Comparison of ENCODE assay signal across 7 cellular contexts in the genomic region with DNA sequence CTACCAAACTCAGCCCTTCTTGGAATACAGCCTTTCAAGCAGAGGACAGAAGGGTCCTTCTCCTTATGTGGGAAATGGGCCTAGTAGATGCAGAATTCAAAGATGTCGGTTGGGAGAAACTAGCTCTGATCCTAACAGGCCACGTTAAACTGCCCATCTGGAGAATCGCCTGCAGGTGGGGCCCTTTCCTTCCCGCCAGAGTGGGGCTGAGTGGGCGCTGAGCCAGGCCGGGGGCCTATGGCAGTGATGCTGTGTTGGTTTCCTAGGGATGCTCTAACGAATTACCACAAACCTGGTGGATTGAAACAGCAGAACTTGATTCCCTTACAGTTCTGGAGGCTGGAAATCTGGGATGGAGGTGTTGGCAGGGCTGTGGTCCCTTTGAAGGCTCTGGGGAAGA. TPM values are rescaled to one million over a fixed set of nuclear protein-coding genes. Genes with fewer than 3 reads are reported as not detected.
DNase-seq lines count a peak whose midpoint lies in the region; ATAC-seq, FAIRE-seq and TF ChIP-seq lines count a peak whose summit lies in the region.

No MANE protein-coding gene starts in this region.

- RAD21 ChIA-PET in GM12878 (lab: Charles Lee; ENCODE audit: unreplicated experiment): interaction anchor here (0.8 to 1.5 kb wide), 3 partner anchors 32 to 219 kb away, joined by 3 to 6 read pairs (median 3); no protein-coding TSS in a partner anchor

- no peaks in the 10 kb centered on the region for H3K36me3 ChIP-seq in GM12878 (ENCODE audit: control insufficient read depth in 2 of 2, insufficient read depth in 2 of 2, low read length in 1 of 2)
- H3K36me3 ChIP-seq in neural progenitor cell: no peaks in the 10 kb centered on the region
- H3K36me3 ChIP-seq in esophagus squamous epithelium: peaks cover 8 to 79% (median 18%) of the 10 kb centered on the region in 3 donors
- H3K36me3 ChIP-seq in stomach: peaks cover 26 to 69% (median 52%) of the 10 kb centered on the region in 4 donors

- no peak overlapping the region for H3K4me3 Mint-ChIP-seq in neural progenitor cell

- H3K4me1 Mint-ChIP-seq in neural progenitor cell: peaks cover 22% of the 10 kb centered on the region

- DNase-seq in GM03348 (ENCODE audit: low spot score): peak; percentile 9
- DNase-seq in NB4 (ENCODE audit: low read depth): peak; percentile 59
- DNase-seq in GM12878 (ENCODE audit: low read depth, low spot score): no peak
- peak; percentile 69 for DNase-seq in neural progenitor cell (ENCODE audit: low spot score)
- DNase-seq in esophagus squamous epithelium (lab: John Stamatoyannopoulos, UW): no peak
- no peak for DNase-seq in stimulated activated CD4-positive, alpha-beta T cell treated with anti-CD3 and anti-CD28 coated beads, Interleukin-4, amount 100 ng/mL, for 1 hour
- no peak for DNase-seq in stomach

- in situ Hi-C loops in GM12878 (cut with MboI): no loop called here

- TSS peak; percentile 48 for BruUV-seq in GM12878 (replicated peaks; lab: Mats Ljungman, UMichigan)

- H2AFZ ChIP-seq in GM12878 (ENCODE audit: control insufficient read depth, low read depth, low read length) (no peak overlapping the region), neural progenitor cell (replicated peaks) (peak overlapping the region; percentile 12)

- CTCF ChIA-PET in GM12878 (lab: Yijun Ruan, JAX): interaction anchor here (0.7 to 1.8 kb wide), 6 partner anchors 9 to 219 kb away, joined by 3 to 9 read pairs (median 3); a partner anchor contains a TSS

- intact Hi-C loops in GM12878 (cut with micrococcal nuclease; ENCODE audit: unreplicated experiment) (no loop called here), esophagus squamous epithelium (cut with DNase I) (no loop called here), stomach (cut with DNase I; ENCODE audit: low total_unique reads) (no loop called here)

- H3K4me1 ChIP-seq in GM12878 (ENCODE audit: control insufficient read depth, insufficient read depth, low read length): peaks cover 6% of the 10 kb centered on the region; the same call in 1 of the 2 replicates
- H3K4me1 ChIP-seq in neural progenitor cell: peaks cover 10% of the 10 kb centered on the region
- H3K4me1 ChIP-seq in esophagus squamous epithelium: peaks cover 0 to 22% (median 6%) of the 10 kb centered on the region in 3 donors
- H3K4me1 ChIP-seq in stomach: peaks cover 0 to 8% (median 0%) of the 10 kb centered on the region in 4 donors

- no peak for TF ChIP-seq POLR2A in NB4 (IDR thresholded peaks at IDR 0.05; ENCODE audit: extremely low read depth, insufficient read length)
- no peak for TF ChIP-seq POLR2A in GM12878 (IDR thresholded peaks at IDR 0.05; ENCODE audit: low read depth, low read length)
- no peak for TF ChIP-seq POLR2A in esophagus squamous epithelium (IDR thresholded peaks at IDR 0.05)
- TF ChIP-seq POLR2A in stomach (IDR thresholded peaks at IDR 0.05): no peak

- H3K9me3 ChIP-seq in GM12878 (replicated peaks; ENCODE audit: control insufficient read depth, insufficient read depth, low read length) (no peaks in the 10 kb centered on the region), neural progenitor cell (ENCODE audit: low read depth) (no peaks in the 10 kb centered on the region), esophagus squamous epithelium (no peaks in the 10 kb centered on the region), stomach (no peaks in the 10 kb centered on the region)

- H3K4me3 ChIP-seq in NB4 (ENCODE audit: low read depth, low read length): no peak overlapping the region
- no peak overlapping the region for H3K4me3 ChIP-seq in GM12878
- H3K4me3 ChIP-seq in neural progenitor cell: no peak overlapping the region
- no peak overlapping the region for H3K4me3 ChIP-seq in esophagus squamous epithelium
- no peak overlapping the region for H3K4me3 ChIP-seq in stomach

- no peak overlapping the region for H3K27ac ChIP-seq in GM12878 (ENCODE audit: control insufficient read depth, insufficient read depth)
- H3K27ac ChIP-seq in neural progenitor cell: no peak overlapping the region
- H3K27ac ChIP-seq in esophagus squamous epithelium: no peak overlapping the region
- H3K27ac ChIP-seq in stomach: no peak overlapping the region

- TF ChIP-seq EP300 in GM12878 (IDR thresholded peaks at IDR 0.05; ENCODE audit: borderline replicate concordance in 1 of 2, control insufficient read depth in 1 of 2, low read depth in 2 of 2, low read length in 2 of 2) (no peak), stomach (IDR thresholded peaks at IDR 0.05) (no peak)

- TF ChIP-seq RAD21 in GM12878 (IDR thresholded peaks at IDR 0.05; ENCODE audit: insufficient read depth, low read depth, low read length): peak; percentile 44; the same call in 1 of the 2 replicates

- peaks cover 4% of the 10 kb centered on the region for H3F3A ChIP-seq in neural progenitor cell (ENCODE audit: low read depth)

- H3K27me3 ChIP-seq in GM12878 (replicated peaks in 1 of 2; ENCODE audit: control insufficient read depth in 2 of 2, insufficient read depth in 2 of 2, low read length in 1 of 2): no peaks in the 10 kb centered on the region
- no peaks in the 10 kb centered on the region for H3K27me3 ChIP-seq in neural progenitor cell
- no peaks in the 10 kb centered on the region for H3K27me3 ChIP-seq in esophagus squamous epithelium
- H3K27me3 ChIP-seq in stomach: no peaks in the 10 kb centered on the region

- H4K20me1 ChIP-seq in GM12878 (ENCODE audit: control insufficient read depth, insufficient read depth): no peaks in the 10 kb centered on the region
- H4K20me1 ChIP-seq in neural progenitor cell (ENCODE audit: low read depth): no peaks in the 10 kb centered on the region

- H3K27ac Mint-ChIP-seq in neural progenitor cell: no peak overlapping the region

- H3K4me2 ChIP-seq in GM12878 (ENCODE audit: control insufficient read depth, insufficient read depth) (no peak overlapping the region), neural progenitor cell (no peak overlapping the region)

- 31% methylated on average over 7 of the region's 7 CpGs for WGBS in GM12878 (ENCODE audit: insufficient coverage, insufficient replicate concordance, low lambda C conversion rate, missing lambda C conversion rate)
- WGBS in esophagus squamous epithelium, 2 donors: 20 to 57% methylated on average over 1 to 7 of the region's 7 CpGs
- WGBS in stomach, 5 donors: 49 to 65% (median 59%) methylated on average over 7 of the region's 7 CpGs

- no peak for ATAC-seq in GM12878

- POLR2A ChIA-PET in GM12878 (lab: Charles Lee): no interaction called here

- H3K79me2 ChIP-seq in GM12878 (ENCODE audit: control insufficient read depth, insufficient read depth, low read length) (no peaks in the 10 kb centered on the region), neural progenitor cell (ENCODE audit: low read depth) (no peaks in the 10 kb centered on the region)

- FAIRE-seq in GM12878 (lab: Jason Lieb, UNC): no peak

- TF ChIP-seq CTCF in NB4 (IDR thresholded peaks at IDR 0.05; ENCODE audit: low read depth, low read length): peak; percentile 33
- peak; percentile 16 to 21 (median 18); a peak in 3 of 6 replicates for TF ChIP-seq CTCF in GM12878 (IDR thresholded peaks at IDR 0.05 in 2 of 3, conservative IDR thresholded peaks at IDR 0.05 in 1 of 3; ENCODE audit: control insufficient read depth in 2 of 3, extremely low read depth in 1 of 3, insufficient read depth in 1 of 3, low read depth in 3 of 3, low read length in 3 of 3)
- TF ChIP-seq CTCF in neural progenitor cell (IDR thresholded peaks at IDR 0.05): peak; percentile 64
- peak in 2 of 6 experiments; percentile 13 to 26 for TF ChIP-seq CTCF in esophagus squamous epithelium (IDR thresholded peaks at IDR 0.05)
- TF ChIP-seq CTCF in stomach (IDR thresholded peaks at IDR 0.05): no peak

- no peaks in the 10 kb centered on the region for H3K36me3 Mint-ChIP-seq in neural progenitor cell

- no peaks in the 10 kb centered on the region for H3K9me3 Mint-ChIP-seq in neural progenitor cell

- H3K9ac ChIP-seq in GM12878 (ENCODE audit: control insufficient read depth, insufficient read depth, low read length): no peak overlapping the region
- no peak overlapping the region for H3K9ac ChIP-seq in neural progenitor cell

- SMC1A ChIA-PET in GM12878 (lab: Charles Lee; ENCODE audit: uncharacterized antibody, unreplicated experiment): interaction anchor here (0.7 to 2.2 kb wide), 3 partner anchors 12 to 55 kb away, joined by 3 to 6 read pairs (median 5); no protein-coding TSS in a partner anchor

- H3K27me3 Mint-ChIP-seq in neural progenitor cell (ENCODE audit: insufficient read depth, low read depth): peaks cover 5% of the 10 kb centered on the region

RNA-seq across cellular contexts. Expression of a gene that starts 9.1 kb away (rescaled TPM):
- 24.2 and 24.6 TPM in 2 replicates for total RNA-seq in GM12878 (2013; cell fraction: nucleolus; rRNA removed)
- total RNA-seq in GM12878 (2014; rRNA removed): 38.9 and 40.2 TPM in 2 replicates
- total RNA-seq in GM12878 (2014; rRNA removed; fragmentation: Illumina TruSeq; extraction: Trizol): 18.4 and 19.5 TPM in 2 replicates
- 48.0 and 52.5 TPM in 2 replicates for total RNA-seq in GM12878 (2021)
- 5.4 TPM for polyA plus RNA-seq in GM12878 (2011; ENCODE audit: low read depth)
- polyA plus RNA-seq in GM12878 (2011; rRNA removed): 7.5 and 8.5 TPM in 2 replicates
- 10.7 and 10.8 TPM in 2 replicates for polyA plus RNA-seq in GM12878 (2011; cell fraction: cytosol; rRNA removed)
- polyA plus RNA-seq in GM12878 (2011; cell fraction: nucleus; rRNA removed): 24.6 and 25.9 TPM in 2 replicates
- polyA plus RNA-seq in GM12878 (2012): 8.6 and 11.0 TPM in 2 replicates
- 17.2 and 34.9 TPM in 2 replicates for polyA plus RNA-seq in GM12878 (2014; fragmentation: Illumina TruSeq; extraction: Trizol)
- polyA plus RNA-seq in GM12878 (2014; fragmentation: Nextera tagmentation; extraction: Ambion mirVana): 1 to 10 TPM; 1.8 to 3.2 TPM
- polyA plus RNA-seq in GM12878 (2014; rRNA removed): 46.3 and 48.8 TPM in 2 replicates
- 10 to 100 TPM; 46.6 TPM for polyA plus RNA-seq in GM12878 (2016; fragmentation: Nextera tagmentation; extraction: Ambion mirVana)
- 8.0 and 11.8 TPM in 2 replicates for polyA minus RNA-seq in GM12878 (2011; rRNA and poly(A)+ RNA removed)
- 1.2 and 1.6 TPM in 2 replicates for polyA minus RNA-seq in GM12878 (2011; cell fraction: cytosol; rRNA and poly(A)+ RNA removed)
- polyA minus RNA-seq in GM12878 (2011; cell fraction: nucleus; rRNA and poly(A)+ RNA removed): 6.0 and 7.0 TPM in 2 replicates
- total RNA-seq in neural progenitor cell (ENCODE audit: low replicate concordance): 0.13 and 1.1 TPM in 2 replicates
- total RNA-seq in esophagus squamous epithelium: 100 to 1,000 TPM in 2 of 4 donors, 10 to 100 TPM in 2; 62.2 to 136 (median 104) TPM
- 10 to 100 TPM; 19.8 to 95.9 (median 33.0) TPM for total RNA-seq in stomach
- polyA plus RNA-seq in stomach: 10 to 100 TPM; 28.7 to 57.1 (median 35.9) TPM

RNA-seq across cellular contexts. Expression of a gene that starts 57.1 kb away (rescaled TPM):
- 29.0 and 29.2 TPM in 2 replicates for total RNA-seq in GM12878 (2013; cell fraction: nucleolus; rRNA removed)
- total RNA-seq in GM12878 (2014; rRNA removed): 6.4 and 6.7 TPM in 2 replicates
- 6.3 and 7.2 TPM in 2 replicates for total RNA-seq in GM12878 (2014; rRNA removed; fragmentation: Illumina TruSeq; extraction: Trizol)
- 12.8 and 14.3 TPM in 2 replicates for total RNA-seq in GM12878 (2021)
- 4.3 TPM for polyA plus RNA-seq in GM12878 (2011; ENCODE audit: low read depth)
- 5.1 and 6.7 TPM in 2 replicates for polyA plus RNA-seq in GM12878 (2011; rRNA removed)
- 6.0 and 7.6 TPM in 2 replicates for polyA plus RNA-seq in GM12878 (2011; cell fraction: cytosol; rRNA removed)
- 12.8 and 16.3 TPM in 2 replicates for polyA plus RNA-seq in GM12878 (2011; cell fraction: nucleus; rRNA removed)
- polyA plus RNA-seq in GM12878 (2012): 6.0 and 8.6 TPM in 2 replicates
- 11.0 and 16.1 TPM in 2 replicates for polyA plus RNA-seq in GM12878 (2014; fragmentation: Illumina TruSeq; extraction: Trizol)
- 1 to 10 TPM; 2.3 to 2.8 TPM for polyA plus RNA-seq in GM12878 (2014; fragmentation: Nextera tagmentation; extraction: Ambion mirVana)
- polyA plus RNA-seq in GM12878 (2014; rRNA removed): 10.5 and 14.8 TPM in 2 replicates
- polyA plus RNA-seq in GM12878 (2016; fragmentation: Nextera tagmentation; extraction: Ambion mirVana): 1 to 10 TPM; 3.9 to 6.0 TPM
- 8.3 and 10.2 TPM in 2 replicates for polyA minus RNA-seq in GM12878 (2011; rRNA and poly(A)+ RNA removed)
- 2.7 and 5.4 TPM in 2 replicates for polyA minus RNA-seq in GM12878 (2011; cell fraction: cytosol; rRNA and poly(A)+ RNA removed)
- polyA minus RNA-seq in GM12878 (2011; cell fraction: nucleus; rRNA and poly(A)+ RNA removed): 15.0 and 21.1 TPM in 2 replicates
- total RNA-seq in neural progenitor cell (ENCODE audit: low replicate concordance): 14.1 and 25.6 TPM in 2 replicates
- total RNA-seq in esophagus squamous epithelium: 10 to 100 TPM in 2 of 4 donors, 1 to 10 TPM in 2; 6.3 to 16.8 (median 9.9) TPM
- 100 to 1,000 TPM in 1 of 5 donors, 10 to 100 TPM in 4; 19.5 to 343 (median 59.7) TPM for total RNA-seq in stomach
- 10 to 100 TPM in 2 of 3 donors, 1 to 10 TPM in 1; 7.0 to 17.6 (median 12.7) TPM for polyA plus RNA-seq in stomach

Comparison
In these comparisons a context has a peak if more than half of its experiments do, and no peak if none do; other contexts are left out.
1. DNase-seq: peak in GM03348 (single experiment), NB4 (single experiment) and neural progenitor cell (single experiment); none in GM12878 (single experiment), esophagus squamous epithelium (single experiment), stimulated activated CD4-positive, alpha-beta T cell treated with anti-CD3 and anti-CD28 coated beads, Interleukin-4, amount 100 ng/mL, for 1 hour (single experiment) and stomach (single experiment).
2. CTCF ChIP-seq: peak in NB4 (single experiment), GM12878 (3 of 3) and neural progenitor cell (single experiment); none in stomach (0 of 7).